27 cellular contexts compared by ENCODE assay signal in the genomic region with DNA sequence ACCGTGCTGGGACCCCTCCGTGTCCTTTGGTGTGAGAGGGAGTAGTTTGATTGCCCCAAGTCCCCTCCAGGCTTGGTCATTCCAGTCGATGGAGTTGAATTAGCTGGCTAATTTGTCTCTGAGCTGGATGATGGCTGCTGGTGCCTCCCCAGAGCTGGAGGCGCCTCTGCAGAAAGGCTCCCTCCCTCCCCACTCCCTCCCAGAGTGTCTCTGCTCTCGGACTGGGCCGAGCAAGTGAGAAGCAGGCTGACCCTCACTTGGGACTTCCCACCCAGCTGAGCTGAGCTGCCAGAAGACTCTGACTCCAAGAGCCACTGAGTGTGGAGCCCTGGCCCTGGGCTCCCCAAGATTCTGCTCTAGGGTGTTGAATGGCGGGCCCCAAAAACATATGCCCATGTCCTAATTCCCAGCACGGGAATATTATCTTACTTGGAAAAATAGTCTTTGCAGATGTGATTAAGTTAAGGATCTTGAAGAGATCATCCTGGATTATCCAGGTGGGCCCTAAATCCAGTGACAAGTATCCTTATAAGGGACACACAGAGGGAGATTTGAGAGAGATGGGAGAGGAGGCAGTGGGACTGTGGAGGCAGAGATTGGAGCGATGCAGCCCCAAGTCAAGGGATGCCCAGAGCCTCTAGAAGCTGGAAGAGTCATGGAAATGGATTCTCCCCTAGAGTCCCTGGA.
"Had no signal": no experiment of that assay in that cellular context is flagged by ENCODE, and none has a peak within 500 bp of the region (broad histone marks: within the 10 kb centered on the region; RNA-seq: fewer than 3 reads in every experiment).

No MANE protein-coding gene starts in this region.

- H3K27me3 ChIP-seq: breast epithelium, esophagus muscularis mucosa, right atrium auricular region, stomach, thyroid gland had no signal

- H3K4me1 ChIP-seq: breast epithelium, foreskin keratinocyte, parathyroid adenoma had no signal

- H3K4me3 ChIP-seq: breast epithelium, esophagus muscularis mucosa, heart right ventricle, left lung, lower lobe of right lung, mucosa of descending colon, psoas muscle, right atrium auricular region, smooth muscle cell, stomach, thyroid gland had no signal

- DNase-seq: activated CD4-positive, alpha-beta memory T cell treated with anti-CD3 and anti-CD28 coated beads for 36 hours; activated CD4-positive, alpha-beta T cell treated with anti-CD3 and anti-CD28 coated beads, Interleukin-2, amount 10 ng/mL, durations not matched to agents 24 days and 14 days; activated CD4-positive, CD25-positive, alpha-beta regulatory T cell treated with anti-CD3 and anti-CD28 coated beads, Interleukin-2, amount 50 U/mL, for 72 hours; activated naive CD8-positive, alpha-beta T cell treated with anti-CD3 and anti-CD28 coated beads, Interleukin-2, amount 50 U/mL, for 24 hours; activated T-cell treated with anti-CD3 and anti-CD28 coated beads, Interleukin-2, amount 50 U/mL, for 4 hours; amygdala; foreskin keratinocyte; heart right ventricle; left lung; lower lobe of right lung; mesendoderm; mucosa of descending colon; nephron progenitor cell; psoas muscle; stimulated activated CD4-positive, alpha-beta T cell treated with anti-CD3 and anti-CD28 coated beads, Interleukin-1b, Interleukin-23, amount 100 ng/mL, for 48 hours; stimulated activated CD4-positive, alpha-beta T cell treated with anti-CD3 and anti-CD28 coated beads, Interleukin-4, amount 100 ng/mL, for 4 hours; stimulated activated CD8-positive, alpha-beta memory T cell treated with anti-CD3 and anti-CD28 coated beads, Interleukin-4, amount 100 ng/mL, for 48 hours; stomach; SW 1271; T-helper 9 cell; thyroid gland had no signal

- H2AFZ ChIP-seq: parathyroid adenoma had no signal

- H3K27ac ChIP-seq: breast epithelium, esophagus muscularis mucosa, foreskin keratinocyte, heart right ventricle, left lung, lower lobe of right lung, parathyroid adenoma, right atrium auricular region, stomach, thyroid gland had no signal

- H3K4me2 ChIP-seq: smooth muscle cell had no signal

- H3K9me3 ChIP-seq: breast epithelium, esophagus muscularis mucosa, heart right ventricle, left lung, lower lobe of right lung, mucosa of descending colon, psoas muscle, right atrium auricular region, stomach, thyroid gland had no signal

- FAIRE-seq: TTC549 had no signal

- H3K9ac ChIP-seq: parathyroid adenoma had no signal

- H3K36me3 ChIP-seq: breast epithelium, esophagus muscularis mucosa, heart right ventricle, left lung, lower lobe of right lung, right atrium auricular region, stomach, thyroid gland had no signal
